15 cellular contexts compared by ENCODE assay signal in genomic region chrX:2647627-2648026, GRCh38.
"Had no signal": no experiment of that assay in that cellular context is flagged by ENCODE, and none has a peak within 500 bp of the region (broad histone marks: within the 10 kb centered on the region; RNA-seq: fewer than 3 reads in every experiment).

No MANE protein-coding gene starts in this region.

- H3K4me1 ChIP-seq: parathyroid adenoma, SJCRH30, tibial artery, uterus had no signal

- H3K9ac ChIP-seq: parathyroid adenoma had no signal

- ATAC-seq: natural killer cell had no signal

- H3K4me3 ChIP-seq: dorsolateral prefrontal cortex, SJCRH30, tibial artery, uterus had no signal

- H3K4me3 Mint-ChIP-seq: endodermal cell, immature natural killer cell, natural killer cell had no signal

- H3K4me1 Mint-ChIP-seq: endodermal cell, immature natural killer cell had no signal

- H3K36me3 ChIP-seq: SJCRH30, uterus had no signal

- H3K36me3 Mint-ChIP-seq: natural killer cell had no signal

- H3K79me2 ChIP-seq: parathyroid adenoma had no signal

- H3K9me3 Mint-ChIP-seq: endodermal cell, immature natural killer cell, natural killer cell had no signal

- DNase-seq: activated CD8-positive, alpha-beta memory T cell treated with anti-CD3 and anti-CD28 coated beads for 24 hours; activated gamma-delta T cell; amniotic stem cell; dorsolateral prefrontal cortex; head of caudate nucleus; immature natural killer cell; mesendoderm; natural killer cell; SJCRH30; tibial artery; uterus had no signal

- FAIRE-seq: frontal cortex had no signal

- H2AFZ ChIP-seq: parathyroid adenoma had no signal

- H3K9me3 ChIP-seq: neutrophil, SJCRH30, tibial artery, uterus had no signal

- H3K27me3 ChIP-seq: neutrophil, SJCRH30, tibial artery, uterus had no signal

- H3K27ac ChIP-seq: dorsolateral prefrontal cortex, neutrophil, parathyroid adenoma, SJCRH30, tibial artery, uterus had no signal
